ENCODE assay signal across 9 cellular contexts in the genomic region with DNA sequence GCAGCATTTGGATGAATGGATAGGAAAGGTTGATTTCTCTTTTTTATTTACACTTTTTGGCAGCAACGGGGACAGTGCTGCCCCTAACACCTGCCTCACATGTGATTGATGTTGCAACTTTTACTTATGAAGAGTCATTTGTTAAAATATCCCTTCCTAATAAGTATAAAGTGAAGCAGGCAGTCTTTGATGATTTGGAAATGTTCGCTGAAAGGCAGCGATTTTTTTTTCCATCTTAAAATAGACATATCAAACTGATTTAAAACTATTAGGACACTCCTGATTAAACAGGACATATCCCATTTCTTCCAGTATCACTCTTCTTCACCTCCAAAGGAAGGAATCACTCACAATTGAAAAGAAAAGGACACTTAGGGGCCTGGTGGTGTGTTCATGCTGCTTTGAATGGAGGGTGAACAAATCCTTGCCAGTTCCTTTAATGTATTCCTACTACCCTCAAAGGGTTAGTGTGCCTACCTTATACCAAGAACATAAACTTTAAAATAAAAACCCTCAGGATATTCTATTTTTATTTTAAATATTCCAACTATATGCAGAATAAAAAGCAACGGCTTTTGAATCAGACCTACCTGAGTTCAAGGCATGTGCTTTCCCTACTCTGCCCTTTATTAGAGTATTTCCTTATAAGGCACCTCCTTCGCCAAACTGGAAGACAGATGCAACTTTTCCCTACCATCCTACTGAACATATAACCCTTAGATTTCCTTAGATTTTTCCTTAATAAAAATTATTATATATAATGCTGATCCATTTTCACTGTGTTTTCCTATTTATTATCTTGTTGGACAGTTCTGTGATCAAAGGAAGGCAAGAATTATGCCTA. TPM values are rescaled to one million over a fixed set of nuclear protein-coding genes. Genes with fewer than 3 reads are reported as not detected.
DNase-seq lines count a peak whose midpoint lies in the region; ATAC-seq, FAIRE-seq and TF ChIP-seq lines count a peak whose summit lies in the region.
"Had no signal": no experiment of that assay in that cellular context is flagged by ENCODE, and none has a peak within 500 bp of the region (broad histone marks: within the 10 kb centered on the region; RNA-seq: fewer than 3 reads in every experiment).

No MANE protein-coding gene starts in this region.

- CTCF ChIA-PET in Panc1 (lab: Charles Lee): interaction anchor here (0.5 kb wide), 1 partner anchor 1058 kb away, joined by 5 read pairs; the partner anchor contains the start of gene VDAC2
- CTCF ChIA-PET in activated CD8-positive, alpha-beta T cell treated with anti-CD3 and anti-CD28 coated beads, Interleukin-2, amount 10 ng/mL, durations not matched to agents 7 days and 5 days (lab: Charles Lee): interaction anchor here (0.8 to 5.0 kb wide), 8 partner anchors 11 to 83 kb away, joined by 3 to 27 read pairs (median 4); no protein-coding TSS in a partner anchor

- peak overlapping the region; percentile 93 to 97 (median 96) for H3K9ac ChIP-seq in skeletal muscle tissue (ENCODE audit: low read depth in 1 of 3, low read length in 3 of 3)

- H3K36me3 Mint-ChIP-seq in glutamatergic neuron (ENCODE audit: unreplicated experiment): no peaks in the 10 kb centered on the region
- H3K36me3 Mint-ChIP-seq in activated CD8-positive, alpha-beta T cell treated with anti-CD3 and anti-CD28 coated beads, Interleukin-2, amount 10 ng/mL, durations not matched to agents 7 days and 5 days (ENCODE audit: low read depth): peaks cover 6% of the 10 kb centered on the region

- FAIRE-seq in H54 (lab: Jason Lieb, UNC): peak; percentile 53

- peaks cover 3% of the 10 kb centered on the region; the same call in 1 of the 2 replicates for H3K36me3 ChIP-seq in Panc1 (ENCODE audit: control insufficient read depth, insufficient read depth, low read length)
- H3K36me3 ChIP-seq in skeletal muscle tissue (ENCODE audit: control insufficient read depth in 3 of 3, insufficient read depth in 3 of 3, low read length in 3 of 3): no peaks in the 10 kb centered on the region

- peak overlapping the region; percentile 78 for H3K27ac Mint-ChIP-seq in glutamatergic neuron (ENCODE audit: unreplicated experiment)
- H3K27ac Mint-ChIP-seq in activated CD8-positive, alpha-beta T cell treated with anti-CD3 and anti-CD28 coated beads, Interleukin-2, amount 10 ng/mL, durations not matched to agents 7 days and 5 days: no peak overlapping the region

- H3K27me3 ChIP-seq in Panc1 (ENCODE audit: control insufficient read depth, insufficient read depth, low read length) (no peaks in the 10 kb centered on the region), skeletal muscle tissue (ENCODE audit: control insufficient read depth in 3 of 3, insufficient read depth in 3 of 3, low read length in 3 of 3) (no peaks in the 10 kb centered on the region)

- POLR2A ChIA-PET in Panc1 (lab: Charles Lee): no interaction called here
- POLR2A ChIA-PET in activated CD8-positive, alpha-beta T cell treated with anti-CD3 and anti-CD28 coated beads, Interleukin-2, amount 10 ng/mL, durations not matched to agents 7 days and 5 days (lab: Charles Lee): interaction anchor here (1.3 to 2.6 kb wide), 4 partner anchors 15 to 38 kb away, joined by 5 to 20 read pairs (median 10); no protein-coding TSS in a partner anchor

- no peak overlapping the region for H3K4me3 Mint-ChIP-seq in glutamatergic neuron (ENCODE audit: unreplicated experiment)
- no peak overlapping the region for H3K4me3 Mint-ChIP-seq in activated CD8-positive, alpha-beta T cell treated with anti-CD3 and anti-CD28 coated beads, Interleukin-2, amount 10 ng/mL, durations not matched to agents 7 days and 5 days

- H3K9me3 ChIP-seq in Panc1 (ENCODE audit: control insufficient read depth, insufficient read depth, low read depth, low read length): no peaks in the 10 kb centered on the region
- H3K9me3 ChIP-seq in skeletal muscle tissue (ENCODE audit: control insufficient read depth in 3 of 3, low read length in 3 of 3): no peaks in the 10 kb centered on the region

- TF ChIP-seq CTCF in Panc1 (IDR thresholded peaks at IDR 0.05): no peak
- no peak for TF ChIP-seq CTCF in glutamatergic neuron (IDR thresholded peaks at IDR 0.05; ENCODE audit: partially characterized antibody, unreplicated experiment)

- DNase-seq in H54 (ENCODE audit: insufficient read length, low spot score) (no peak), Panc1 (ENCODE audit: low read depth, low spot score) (no peak), glutamatergic neuron (no peak), mesenteric fat pad (ENCODE audit: low spot score) (no peak), UCSD-AML1 (lab: John Stamatoyannopoulos, UW; ENCODE audit: unreplicated experiment) (no peak), cerebellar cortex (ENCODE audit: low spot score) (no peak)
- DNase-seq in activated CD8-positive, alpha-beta T cell treated with anti-CD3 and anti-CD28 coated beads, Interleukin-2, amount 10 ng/mL, durations not matched to agents 7 days and 5 days: no peak
- DNase-seq: stimulated activated CD4-positive, alpha-beta T cell treated with anti-CD3 and anti-CD28 coated beads, Interleukin-4, amount 100 ng/mL, for 24 hours had no signal

- TF ChIP-seq POLR2A in H54 (IDR thresholded peaks at IDR 0.05; ENCODE audit: low read depth, low read length): no peak

- peak overlapping the region; percentile 96 for H3K27ac ChIP-seq in Panc1 (ENCODE audit: low read length)
- H3K27ac ChIP-seq in skeletal muscle tissue (ENCODE audit: low read depth, low read length): peak overlapping the region; percentile 87

- peaks cover 3% of the 10 kb centered on the region for H3K9me3 Mint-ChIP-seq in glutamatergic neuron (ENCODE audit: unreplicated experiment)
- no peaks in the 10 kb centered on the region for H3K9me3 Mint-ChIP-seq in activated CD8-positive, alpha-beta T cell treated with anti-CD3 and anti-CD28 coated beads, Interleukin-2, amount 10 ng/mL, durations not matched to agents 7 days and 5 days (ENCODE audit: insufficient read depth)

- H3K27me3 Mint-ChIP-seq in glutamatergic neuron (ENCODE audit: unreplicated experiment): peaks cover 3% of the 10 kb centered on the region
- H3K27me3 Mint-ChIP-seq in activated CD8-positive, alpha-beta T cell treated with anti-CD3 and anti-CD28 coated beads, Interleukin-2, amount 10 ng/mL, durations not matched to agents 7 days and 5 days (ENCODE audit: low read depth): no peaks in the 10 kb centered on the region

- BruUV-seq in Panc1 (replicated peaks; lab: Mats Ljungman, UMichigan): no TSS peak

- no peak for ATAC-seq in Panc1
- no peak for ATAC-seq in activated CD8-positive, alpha-beta T cell treated with anti-CD3 and anti-CD28 coated beads, Interleukin-2, amount 10 ng/mL, durations not matched to agents 7 days and 5 days

- in situ Hi-C loops in Panc1 (cut with HindIII; ENCODE audit: low pct_unique_long_range_greater_than_20kb, low sequenced_read_pairs): no loop called here

- H3K4me1 Mint-ChIP-seq in glutamatergic neuron (ENCODE audit: low read depth, unreplicated experiment): peaks cover 19% of the 10 kb centered on the region
- peaks cover 27% of the 10 kb centered on the region for H3K4me1 Mint-ChIP-seq in activated CD8-positive, alpha-beta T cell treated with anti-CD3 and anti-CD28 coated beads, Interleukin-2, amount 10 ng/mL, durations not matched to agents 7 days and 5 days (ENCODE audit: low read depth)

- intact Hi-C loops in Panc1 (cut with micrococcal nuclease; ENCODE audit: unreplicated experiment): no loop called here

- H3K4me1 ChIP-seq in Panc1 (ENCODE audit: control insufficient read depth, insufficient read depth, low read length): peaks cover 26% of the 10 kb centered on the region
- H3K4me1 ChIP-seq in skeletal muscle tissue (ENCODE audit: control insufficient read depth in 3 of 3, insufficient read depth in 3 of 3, low read length in 3 of 3): peaks cover 11 to 47% (median 32%) of the 10 kb centered on the region in 3 donors

- H3K4me3 ChIP-seq in Panc1 (ENCODE audit: low read depth in 2 of 2, low read length in 2 of 2) (peak overlapping the region; percentile 88 to 97), skeletal muscle tissue (ENCODE audit: low read length in 3 of 3) (peak overlapping the region; percentile 73 to 97 (median 94))

RNA-seq across cellular contexts. Expression of gene ADK, which starts 1.1 kb away (rescaled TPM):
- total RNA-seq in Panc1 (2021; ENCODE audit: unreplicated experiment): 64.5 TPM
- 52.6 TPM for polyA plus RNA-seq in Panc1 (2012; ENCODE audit: insufficient read length)
- total RNA-seq in glutamatergic neuron (ENCODE audit: unreplicated experiment): 16.4 TPM
- 28.2 TPM for total RNA-seq in skeletal muscle tissue
- total RNA-seq in mesenteric fat pad: 34.9 TPM
- 10 to 100 TPM; 40.2 to 42.1 TPM for total RNA-seq in activated CD8-positive, alpha-beta T cell treated with anti-CD3 and anti-CD28 coated beads, Interleukin-2, amount 10 ng/mL, durations not matched to agents 7 days and 5 days

RNA-seq across cellular contexts. Expression of gene AP3M1, which starts 1.5 kb away (rescaled TPM):
- total RNA-seq in Panc1 (2021; ENCODE audit: unreplicated experiment) (51.5 TPM), glutamatergic neuron (ENCODE audit: unreplicated experiment) (63.4 TPM), skeletal muscle tissue (22.4 TPM), mesenteric fat pad (34.1 TPM)
- 32.6 TPM for polyA plus RNA-seq in Panc1 (2012; ENCODE audit: insufficient read length)
- 10 to 100 TPM; 44.2 to 49.1 TPM for total RNA-seq in activated CD8-positive, alpha-beta T cell treated with anti-CD3 and anti-CD28 coated beads, Interleukin-2, amount 10 ng/mL, durations not matched to agents 7 days and 5 days
